In genomic region chr17:48612854-48613691, GRCh38 we compare ENCODE assay signal across 8 cellular contexts. TPM values are rescaled to one million over a fixed set of nuclear protein-coding genes. Genes with fewer than 3 reads are reported as not detected.
DNase-seq lines count a peak whose midpoint lies in the region; TF ChIP-seq lines count a peak whose summit lies in the region.

No MANE protein-coding gene starts in this region.

- H3K27me3 ChIP-seq in fibroblast of lung (ENCODE audit: control insufficient read depth, insufficient read depth, low read length) (peaks cover 43% of the 10 kb centered on the region), parathyroid adenoma (ENCODE audit: control insufficient read depth, insufficient read depth, low read length) (peaks cover 32% of the 10 kb centered on the region)

- TF ChIP-seq CTCF in fibroblast of lung (conservative IDR thresholded peaks at IDR 0.05 in 1 of 2, IDR thresholded peaks at IDR 0.05 in 1 of 2; ENCODE audit: low read depth in 1 of 2, low read length in 2 of 2) (peak; percentile 7 to 29), parathyroid adenoma (IDR thresholded peaks at IDR 0.05) (no peak)

- H3K9me3 ChIP-seq in fibroblast of lung (ENCODE audit: control insufficient read depth, insufficient read depth, low read depth, low read length) (no peaks in the 10 kb centered on the region), parathyroid adenoma (ENCODE audit: control insufficient read depth, low read length) (no peaks in the 10 kb centered on the region)

- H3K4me2 ChIP-seq in fibroblast of lung (ENCODE audit: extremely low read depth, insufficient read depth, low read length): peak overlapping the region; percentile 97
- no peak overlapping the region for H3K4me2 ChIP-seq in parathyroid adenoma (ENCODE audit: low read length)

- DNase-seq in GM03348 (ENCODE audit: low spot score): peak; percentile 78
- peak; percentile 61 for DNase-seq in HuH-7.5 (ENCODE audit: low spot score)
- DNase-seq in activated CD4-positive, alpha-beta T cell treated with anti-CD3 and anti-CD28 coated beads for 48 hours: peak; percentile 61
- DNase-seq in fibroblast of lung (ENCODE audit: low read depth in 2 of 2): peak; percentile 19 to 60
- no peak for DNase-seq in putamen (ENCODE audit: low spot score)
- no peak for DNase-seq in NCI-H2107 (lab: John Stamatoyannopoulos, UW)
- DNase-seq in midbrain (lab: John Stamatoyannopoulos, UW): no peak

- H4K20me1 ChIP-seq in fibroblast of lung (ENCODE audit: control insufficient read depth, extremely low read depth, insufficient read depth, low read length): no peaks in the 10 kb centered on the region

- peak overlapping the region; percentile 32 for H3K27ac ChIP-seq in fibroblast of lung (ENCODE audit: insufficient read depth, low read length)
- no peak overlapping the region for H3K27ac ChIP-seq in parathyroid adenoma

- H3K79me2 ChIP-seq in fibroblast of lung (ENCODE audit: control insufficient read depth, insufficient read depth, low read length) (peaks cover 24% of the 10 kb centered on the region), parathyroid adenoma (no peaks in the 10 kb centered on the region)

- peak overlapping the region; percentile 71 for H2AFZ ChIP-seq in fibroblast of lung (ENCODE audit: low read length)
- no peak overlapping the region for H2AFZ ChIP-seq in parathyroid adenoma

- H3K4me1 ChIP-seq in fibroblast of lung (ENCODE audit: control insufficient read depth, extremely low read depth, insufficient read depth, low read length): peaks cover 15% of the 10 kb centered on the region
- no peaks in the 10 kb centered on the region for H3K4me1 ChIP-seq in parathyroid adenoma

- H3K36me3 ChIP-seq in fibroblast of lung (ENCODE audit: control insufficient read depth, insufficient read depth, low read length) (no peaks in the 10 kb centered on the region), parathyroid adenoma (ENCODE audit: control insufficient read depth, insufficient read depth, low read length) (no peaks in the 10 kb centered on the region)

- peak overlapping the region; percentile 55 to 94 (median 68) for H3K4me3 ChIP-seq in fibroblast of lung (replicated peaks in 1 of 4; ENCODE audit: control extremely low read depth in 1 of 4, insufficient read depth in 1 of 4, low read depth in 3 of 4, low read length in 4 of 4)
- peak overlapping the region; percentile 30 for H3K4me3 ChIP-seq in parathyroid adenoma (ENCODE audit: low read depth, low read length)

- H3K9ac ChIP-seq in fibroblast of lung (ENCODE audit: insufficient read depth, low read length) (peak overlapping the region; percentile 53), parathyroid adenoma (no peak overlapping the region)

RNA-seq across cellular contexts. Expression of gene HOXB8, which starts 2.0 kb away (rescaled TPM):
- total RNA-seq in fibroblast of lung: 0.33 and 0.51 TPM in 2 replicates
- polyA plus RNA-seq in fibroblast of lung: 1.4 and 2.0 TPM in 2 replicates
- 2.0 and 2.4 TPM in 2 replicates for polyA plus RNA-seq in fibroblast of lung (2012)
- 0.90 and 0.93 TPM in 2 replicates for polyA minus RNA-seq in fibroblast of lung (ENCODE audit: low replicate concordance)

RNA-seq across cellular contexts. Expression of gene HOXB7, which starts 2.3 kb away (rescaled TPM):
- total RNA-seq in fibroblast of lung: 6.4 and 7.4 TPM in 2 replicates
- polyA plus RNA-seq in fibroblast of lung: 11.8 and 12.7 TPM in 2 replicates
- 14.5 and 15.9 TPM in 2 replicates for polyA plus RNA-seq in fibroblast of lung (2012)
- polyA minus RNA-seq in fibroblast of lung (ENCODE audit: low replicate concordance): 2.6 and 3.3 TPM in 2 replicates

RNA-seq across cellular contexts. Expression of gene HOXB6, which starts 8.3 kb away (rescaled TPM):
- 10.5 and 16.2 TPM in 2 replicates for total RNA-seq in fibroblast of lung
- polyA plus RNA-seq in fibroblast of lung: 28.9 and 42.1 TPM in 2 replicates
- polyA plus RNA-seq in fibroblast of lung (2012): 36.4 and 58.8 TPM in 2 replicates
- 33.2 and 59.3 TPM in 2 replicates for polyA minus RNA-seq in fibroblast of lung (ENCODE audit: low replicate concordance)

RNA-seq across cellular contexts. Expression of gene HOXB9, which starts 13.1 kb away (rescaled TPM):
- total RNA-seq in fibroblast of lung: not detected in 2 replicates
- polyA plus RNA-seq in fibroblast of lung: 0.06 TPM in 1 of 2 replicates, not detected in the other
- not detected in 2 replicates for polyA plus RNA-seq in fibroblast of lung (2012)
- polyA minus RNA-seq in fibroblast of lung (ENCODE audit: low replicate concordance): not detected in 2 replicates

RNA-seq across cellular contexts. Expression of gene HOXB5, which starts 19.5 kb away (rescaled TPM):
- total RNA-seq in fibroblast of lung: 1.0 and 2.1 TPM in 2 replicates
- polyA plus RNA-seq in fibroblast of lung: 9.4 and 17.2 TPM in 2 replicates
- polyA plus RNA-seq in fibroblast of lung (2012): 24.6 and 41.8 TPM in 2 replicates
- 3.8 and 5.5 TPM in 2 replicates for polyA minus RNA-seq in fibroblast of lung (ENCODE audit: low replicate concordance)

Comparison
In these comparisons a context has a peak if more than half of its experiments do, and no peak if none do; other contexts are left out.
1. DNase-seq: peak in GM03348 (single experiment), HuH-7.5 (single experiment), activated CD4-positive, alpha-beta T cell treated with anti-CD3 and anti-CD28 coated beads for 48 hours (single experiment) and fibroblast of lung (2 of 2); none in putamen (single experiment), NCI-H2107 (single experiment) and midbrain (single experiment).